9 cellular contexts compared by ENCODE assay signal in the genomic region with DNA sequence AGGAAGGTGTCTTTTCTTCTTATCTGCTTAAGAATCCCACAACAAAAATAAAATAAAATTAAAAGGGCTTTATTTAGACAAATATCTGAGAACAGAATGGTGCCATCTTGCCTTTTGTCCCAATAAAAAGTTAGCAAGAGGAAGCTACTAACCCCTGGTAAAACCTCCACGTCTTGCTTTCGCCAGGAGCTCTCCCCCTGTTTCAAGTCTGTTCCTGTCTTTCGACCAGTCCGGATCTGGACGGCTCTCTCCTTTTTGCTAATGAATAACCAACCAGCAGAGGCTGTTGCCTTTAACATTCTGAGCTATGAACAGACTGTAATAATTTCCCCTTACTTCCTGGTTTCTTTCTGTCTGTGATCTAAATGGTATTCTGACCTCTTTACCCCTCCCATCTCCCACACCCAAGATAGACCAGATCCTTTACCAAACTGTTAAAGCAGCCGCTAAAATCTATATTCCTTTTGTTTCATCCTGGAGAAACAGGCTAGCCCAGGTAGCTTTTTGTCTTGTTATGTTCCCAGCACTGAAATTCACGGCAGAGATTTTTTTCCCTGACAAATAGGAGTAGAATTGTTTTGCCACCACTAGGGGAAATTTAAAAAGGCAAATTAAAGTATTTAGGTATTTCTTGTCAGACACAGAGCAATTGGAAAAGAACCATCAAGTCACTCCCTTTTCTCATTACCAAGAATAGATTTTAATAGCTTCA. TPM values are rescaled to one million over a fixed set of nuclear protein-coding genes. Genes with fewer than 3 reads are reported as not detected.
DNase-seq lines count a peak whose midpoint lies in the region; ATAC-seq and TF ChIP-seq lines count a peak whose summit lies in the region.
"Had no signal": no experiment of that assay in that cellular context is flagged by ENCODE, and none has a peak within 500 bp of the region (broad histone marks: within the 10 kb centered on the region; RNA-seq: fewer than 3 reads in every experiment).

A gene with protein sequence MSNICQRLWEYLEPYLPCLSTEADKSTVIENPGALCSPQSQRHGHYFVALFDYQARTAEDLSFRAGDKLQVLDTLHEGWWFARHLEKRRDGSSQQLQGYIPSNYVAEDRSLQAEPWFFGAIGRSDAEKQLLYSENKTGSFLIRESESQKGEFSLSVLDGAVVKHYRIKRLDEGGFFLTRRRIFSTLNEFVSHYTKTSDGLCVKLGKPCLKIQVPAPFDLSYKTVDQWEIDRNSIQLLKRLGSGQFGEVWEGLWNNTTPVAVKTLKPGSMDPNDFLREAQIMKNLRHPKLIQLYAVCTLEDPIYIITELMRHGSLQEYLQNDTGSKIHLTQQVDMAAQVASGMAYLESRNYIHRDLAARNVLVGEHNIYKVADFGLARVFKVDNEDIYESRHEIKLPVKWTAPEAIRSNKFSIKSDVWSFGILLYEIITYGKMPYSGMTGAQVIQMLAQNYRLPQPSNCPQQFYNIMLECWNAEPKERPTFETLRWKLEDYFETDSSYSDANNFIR (minus strand): TSS at position 320 of the 712 bp plus-strand sequence. CDS start 580 bp downstream, outside the sequence.

- DNase-seq in NCI-H69 (lab: John Stamatoyannopoulos, UW) (peak; percentile 83), esophagus muscularis mucosa (ENCODE audit: extremely low spot score) (no peak), psoas muscle (peak in 1 of 2 donors; percentile 17), KBM-7 (no peak), cerebellar cortex (ENCODE audit: low spot score) (no peak)
- no peak for DNase-seq in stimulated activated CD4-positive, alpha-beta T cell treated with anti-CD3 and anti-CD28 coated beads, Interleukin-2, amount 100 ng/mL, for 48 hours
- DNase-seq in effector CD4-positive, alpha-beta T cell = no peak

- in situ Hi-C loops in KBM-7 (cut with MboI; ENCODE audit: low pct_unique_long_range_greater_than_20kb, low sequenced_read_pairs) = no loop called here

- H3K4me3 ChIP-seq in esophagus muscularis mucosa (peak within 1 kb of the TSS; percentile 21 to 42 (median 30)), psoas muscle (peak within 1 kb of the TSS; percentile 68)

- H3K4me1 ChIP-seq in esophagus muscularis mucosa = peaks cover 7 to 17% (median 10%) of the 10 kb centered on the region in 4 donors
- peaks cover 3% of the 10 kb centered on the region for H3K4me1 ChIP-seq in psoas muscle

- H3K27ac ChIP-seq in esophagus muscularis mucosa (replicated peaks in 1 of 4) = peak within 1 kb of the TSS; percentile 11 to 56 (median 28)
- H3K27ac ChIP-seq in psoas muscle = peak within 1 kb of the TSS; percentile 85

- 47% methylated on average over 7 of the region's 7 CpGs for WGBS in esophagus muscularis mucosa
- WGBS in psoas muscle, 3 donors = 21 to 59% (median 29%) methylated on average over 7 of the region's 7 CpGs

- TF ChIP-seq EP300 in esophagus muscularis mucosa (IDR thresholded peaks at IDR 0.05) = no peak

- H3K27me3 ChIP-seq in esophagus muscularis mucosa = no peaks in the 10 kb centered on the region
- H3K27me3 ChIP-seq in psoas muscle (ENCODE audit: insufficient read depth in 3 of 3, low read length in 2 of 3) = no peaks in the 10 kb centered on the region

- H3K9me3 ChIP-seq in esophagus muscularis mucosa (no peaks in the 10 kb centered on the region), psoas muscle (no peaks in the 10 kb centered on the region)

- TF ChIP-seq POLR2A in esophagus muscularis mucosa (IDR thresholded peaks at IDR 0.05; ENCODE audit: low read depth) = no peak

- no peaks in the 10 kb centered on the region for H3K36me3 ChIP-seq in esophagus muscularis mucosa
- H3K36me3 ChIP-seq in psoas muscle (ENCODE audit: insufficient read depth in 1 of 2, low read depth in 1 of 2) = no peaks in the 10 kb centered on the region

- peak in 2 of 3 experiments; percentile 12 to 25 for TF ChIP-seq CTCF in esophagus muscularis mucosa (IDR thresholded peaks at IDR 0.05)
- peak; percentile 31 for TF ChIP-seq CTCF in psoas muscle (IDR thresholded peaks at IDR 0.05)

- ATAC-seq in GM18517 (IDR thresholded peaks at IDR 0.05; ENCODE audit: unreplicated experiment) (peak; percentile 69), psoas muscle (peak; percentile 66 to 79 (median 71))

- intact Hi-C loops in esophagus muscularis mucosa (cut with DNase I) = no loop called here
- intact Hi-C loops in psoas muscle (cut with DNase I) = loop anchor here in 1 of 2 donors (5.0 kb wide), 1 partner anchor 42 kb away; the partner anchor contains the start of gene NT5DC1

RNA-seq across cellular contexts. Expression of the gene that starts here (rescaled TPM):
- under 1 TPM; 0.17 to 0.57 (median 0.40) TPM for total RNA-seq in esophagus muscularis mucosa
- 1 to 10 TPM; 1.4 to 4.2 (median 1.8) TPM for total RNA-seq in psoas muscle
- 1 to 10 TPM in 1 of 3 donors, under 1 TPM in 2; 0.10 to 1.3 (median 0.44) TPM for polyA plus RNA-seq in psoas muscle
- polyA plus RNA-seq: neural cell had no signal
